In the genomic region with DNA sequence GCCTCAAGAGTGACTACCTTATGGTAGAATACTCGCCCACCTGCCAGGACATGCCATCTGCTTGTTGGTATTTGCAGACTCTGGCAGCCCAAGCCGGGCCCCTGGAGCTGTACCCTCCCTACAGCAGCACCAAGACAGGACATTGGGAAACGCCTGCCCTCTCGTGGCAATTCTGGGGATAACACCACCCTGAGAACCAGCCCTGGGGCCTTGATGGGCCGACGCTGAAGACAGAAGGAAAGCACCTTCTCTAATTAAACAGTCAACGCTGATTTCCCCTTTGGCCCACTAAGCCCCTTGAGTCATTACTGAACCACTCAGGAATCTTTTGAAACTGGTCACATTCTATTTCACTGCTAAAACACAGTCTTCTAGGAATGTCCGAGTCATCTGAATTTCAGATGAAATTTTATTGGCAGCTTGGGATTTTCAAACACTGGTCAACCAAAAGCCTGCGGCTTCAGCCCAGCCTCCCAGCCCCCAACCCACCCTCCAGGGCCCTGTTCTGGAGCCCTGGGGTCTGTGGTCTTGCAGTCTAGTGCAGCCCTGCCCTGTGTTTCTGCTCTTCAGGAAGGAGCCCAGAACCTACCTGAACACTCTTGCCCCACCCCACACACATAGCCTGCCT, we compare ENCODE assay signal across 8 cellular contexts.
DNase-seq lines count a peak whose midpoint lies in the region; ATAC-seq and TF ChIP-seq lines count a peak whose summit lies in the region.

No MANE protein-coding gene starts in this region.

- intact Hi-C loops in CD4-positive, alpha-beta T cell (cut with DNase I, micrococcal nuclease), result no loop called here
- intact Hi-C loops in naive thymus-derived CD4-positive, alpha-beta T cell (cut with micrococcal nuclease), result loop anchor here in 1 of 2 donors (2.0 kb wide), 1 partner anchor 92 kb away; a partner anchor contains a TSS

- no peaks in the 10 kb centered on the region for H3K36me3 Mint-ChIP-seq in CD4-positive, alpha-beta T cell (ENCODE audit: low read depth)
- H3K36me3 Mint-ChIP-seq in naive thymus-derived CD4-positive, alpha-beta T cell, result no peaks in the 10 kb centered on the region

- no peak overlapping the region for H3K27ac ChIP-seq in CD4-positive, alpha-beta T cell (ENCODE audit: low read depth, low read length)
- H3K27ac ChIP-seq in naive thymus-derived CD4-positive, alpha-beta T cell (ENCODE audit: low read depth, low read length), result no peak overlapping the region

- POLR2A ChIA-PET in CD4-positive, alpha-beta T cell (lab: Charles Lee), result no interaction called here
- POLR2A ChIA-PET in naive thymus-derived CD4-positive, alpha-beta T cell (lab: Charles Lee), result no interaction called here

- DNase-seq in CD4-positive, alpha-beta T cell, result peak; percentile 51 to 78 (median 64)
- DNase-seq in NT2/D1 (ENCODE audit: low read depth, low spot score) (peak; percentile 64), epithelial cell of proximal tubule (ENCODE audit: low read depth) (peak; percentile 39)
- DNase-seq in activated CD8-positive, alpha-beta memory T cell treated with anti-CD3 and anti-CD28 coated beads, Interleukin-2, amount 50 U/mL, for 4 hours, result peak; percentile 77
- peak; percentile 34 to 77 (median 58) for DNase-seq in naive thymus-derived CD4-positive, alpha-beta T cell
- peak; percentile 63 to 73 for DNase-seq in stimulated activated CD8-positive, alpha-beta memory T cell treated with anti-CD3 and anti-CD28 coated beads, Interleukin-7, amount 100 ng/mL, for 48 hours (ENCODE audit: extremely low read depth in 1 of 2, low read depth in 1 of 2)

- H3K4me3 ChIP-seq in NT2/D1 (ENCODE audit: insufficient read length, low read depth), result no peak overlapping the region
- H3K4me3 ChIP-seq in epithelial cell of proximal tubule (ENCODE audit: low read depth, low read length), result no peak overlapping the region
- H3K4me3 ChIP-seq in naive thymus-derived CD4-positive, alpha-beta T cell (ENCODE audit: low read length), result no peak overlapping the region

- H3K4me3 Mint-ChIP-seq in CD4-positive, alpha-beta T cell, result no peak overlapping the region
- H3K4me3 Mint-ChIP-seq in naive thymus-derived CD4-positive, alpha-beta T cell, result peak overlapping the region in 4 of 10 donors; percentile 11 to 43 (median 40)

- H3K9me3 ChIP-seq in CD4-positive, alpha-beta T cell (ENCODE audit: control insufficient read depth, low read length), result no peaks in the 10 kb centered on the region
- H3K9me3 ChIP-seq in NT2/D1 (ENCODE audit: insufficient read depth, low read length), result no peaks in the 10 kb centered on the region
- no peaks in the 10 kb centered on the region for H3K9me3 ChIP-seq in naive thymus-derived CD4-positive, alpha-beta T cell (ENCODE audit: control insufficient read depth in 2 of 3, low read length in 3 of 3)

- H3K36me3 ChIP-seq in NT2/D1 (ENCODE audit: insufficient read depth, insufficient read length, low read length), result no peaks in the 10 kb centered on the region
- no peaks in the 10 kb centered on the region for H3K36me3 ChIP-seq in naive thymus-derived CD4-positive, alpha-beta T cell (ENCODE audit: control insufficient read depth in 2 of 3, insufficient read depth in 3 of 3, low read length in 3 of 3)

- TF ChIP-seq CTCF in CD4-positive, alpha-beta T cell (IDR thresholded peaks at IDR 0.05), result peak; percentile 92
- peak; percentile 85 for TF ChIP-seq CTCF in epithelial cell of proximal tubule (conservative IDR thresholded peaks at IDR 0.05; ENCODE audit: low read depth, low read length)

- peaks cover 16% of the 10 kb centered on the region for H3K27me3 Mint-ChIP-seq in CD4-positive, alpha-beta T cell
- peaks cover 7 to 21% (median 10%) of the 10 kb centered on the region in 5 donors for H3K27me3 Mint-ChIP-seq in naive thymus-derived CD4-positive, alpha-beta T cell

- peak overlapping the region; percentile 9 for H3K9ac ChIP-seq in NT2/D1 (ENCODE audit: insufficient read length, low read depth)

- H3K4me1 ChIP-seq in NT2/D1 (ENCODE audit: insufficient read depth, insufficient read length), result peaks cover 18% of the 10 kb centered on the region
- peaks cover 0 to 4% of the 10 kb centered on the region in 2 donors for H3K4me1 ChIP-seq in naive thymus-derived CD4-positive, alpha-beta T cell (ENCODE audit: control insufficient read depth in 2 of 2, insufficient read depth in 2 of 2, low read length in 2 of 2)

- H3K9me3 Mint-ChIP-seq in CD4-positive, alpha-beta T cell, result no peaks in the 10 kb centered on the region
- no peaks in the 10 kb centered on the region for H3K9me3 Mint-ChIP-seq in naive thymus-derived CD4-positive, alpha-beta T cell

- H3K27ac Mint-ChIP-seq in CD4-positive, alpha-beta T cell, result no peak overlapping the region
- no peak overlapping the region for H3K27ac Mint-ChIP-seq in naive thymus-derived CD4-positive, alpha-beta T cell

- H3K27me3 ChIP-seq in CD4-positive, alpha-beta T cell (ENCODE audit: control insufficient read depth, insufficient read depth, low read length), result peaks cover 13% of the 10 kb centered on the region
- no peaks in the 10 kb centered on the region for H3K27me3 ChIP-seq in NT2/D1 (ENCODE audit: insufficient read depth, insufficient read length)
- H3K27me3 ChIP-seq in naive thymus-derived CD4-positive, alpha-beta T cell (ENCODE audit: control insufficient read depth in 2 of 2, insufficient read depth in 2 of 2, low read length in 2 of 2), result no peaks in the 10 kb centered on the region

- peaks cover 6% of the 10 kb centered on the region for H3K4me1 Mint-ChIP-seq in CD4-positive, alpha-beta T cell (ENCODE audit: low read depth)
- peaks cover 7 to 15% (median 11%) of the 10 kb centered on the region in 7 donors for H3K4me1 Mint-ChIP-seq in naive thymus-derived CD4-positive, alpha-beta T cell

- CTCF ChIA-PET in CD4-positive, alpha-beta T cell (lab: Charles Lee), result interaction anchor here (4.0 kb wide), 1 partner anchor 12 kb away, joined by 23 read pairs; no protein-coding TSS in a partner anchor
- CTCF ChIA-PET in naive thymus-derived CD4-positive, alpha-beta T cell (lab: Charles Lee), result interaction anchor here (3.3 kb wide), 1 partner anchor 11 kb away, joined by 15 read pairs; no protein-coding TSS in a partner anchor

- ATAC-seq in CD4-positive, alpha-beta T cell (ENCODE audit: poor library complexity), result peak; percentile 86
- peak; percentile 73 for ATAC-seq in GM19324 (IDR thresholded peaks at IDR 0.05; ENCODE audit: low FRiP score, unreplicated experiment)
- ATAC-seq in HG03439 (IDR thresholded peaks at IDR 0.05; ENCODE audit: unreplicated experiment), result peak; percentile 82
- ATAC-seq in naive thymus-derived CD4-positive, alpha-beta T cell, result peak; percentile 91
